Comparison of ENCODE assay signal across 23 cellular contexts in genomic region chr2:37111971-37112370, GRCh38. TPM values are rescaled to one million over a fixed set of nuclear protein-coding genes. Genes with fewer than 3 reads are reported as not detected.
DNase-seq lines count a peak whose midpoint lies in the region; ATAC-seq and TF ChIP-seq lines count a peak whose summit lies in the region.
"Had no signal": no experiment of that assay in that cellular context is flagged by ENCODE, and none has a peak within 500 bp of the region (broad histone marks: within the 10 kb centered on the region; RNA-seq: fewer than 3 reads in every experiment).

No MANE protein-coding gene starts in this region.

- no peaks in the 10 kb centered on the region for H3K9me3 ChIP-seq in trophoblast cell (ENCODE audit: insufficient read depth, low read depth, low read length)
- H3K9me3 ChIP-seq: A549, BE2C, BLaER1 had no signal

- TF ChIP-seq CTCF in epithelial cell of esophagus (IDR thresholded peaks at IDR 0.05; ENCODE audit: insufficient read depth, low read depth, low read length, missing control alignments): no peak

- H2AFZ ChIP-seq in trophoblast cell (ENCODE audit: insufficient read depth, low read length, poor library complexity): no peak overlapping the region

- no CpG with 5 or more reads among the region's 2 CpGs for WGBS in trophoblast cell (ENCODE audit: extremely low coverage, insufficient coverage, insufficient read length)

- H3K27ac ChIP-seq in trophoblast cell (ENCODE audit: low read depth, low read length): no peak overlapping the region
- H3K27ac ChIP-seq: 22Rv1, A549, BLaER1 had no signal

- no peak overlapping the region for H3K23ac ChIP-seq in trophoblast cell (ENCODE audit: low read length)

- H3K79me1 ChIP-seq in trophoblast cell (ENCODE audit: low read length): no peaks in the 10 kb centered on the region

- ATAC-seq in GM19324 (IDR thresholded peaks at IDR 0.05; ENCODE audit: low FRiP score, unreplicated experiment) (no peak), GM19455 (IDR thresholded peaks at IDR 0.05; ENCODE audit: unreplicated experiment) (no peak)
- ATAC-seq: A549 had no signal

- no peak overlapping the region for H2BK120ac ChIP-seq in trophoblast cell (ENCODE audit: insufficient read depth, low read length, poor library complexity)

- H3K4me1 ChIP-seq in trophoblast cell (ENCODE audit: control insufficient read depth in 1 of 2, insufficient read depth in 2 of 2, low read length in 2 of 2): no peaks in the 10 kb centered on the region
- H3K4me1 ChIP-seq: A549, BE2C, BLaER1 had no signal

- H2BK5ac ChIP-seq in trophoblast cell (ENCODE audit: low read depth, low read length, poor library complexity): no peak overlapping the region

- no peak overlapping the region for H3K9ac ChIP-seq in trophoblast cell (ENCODE audit: low read length)
- H3K9ac ChIP-seq: BLaER1 had no signal

- H4K8ac ChIP-seq in trophoblast cell (ENCODE audit: low read depth, low read length): no peak overlapping the region

- H3K14ac ChIP-seq in trophoblast cell (ENCODE audit: low read length): no peak overlapping the region

- no peak overlapping the region for H3K18ac ChIP-seq in trophoblast cell (ENCODE audit: low read length)

- H4K91ac ChIP-seq in trophoblast cell (ENCODE audit: low read depth, low read length): no peak overlapping the region

- peak; percentile 29 for DNase-seq in ELF-1 (ENCODE audit: low read depth, low spot score)
- DNase-seq in epithelial cell of esophagus (ENCODE audit: low read depth): peak; percentile 17
- DNase-seq in islet precursor cell: peak; percentile 69
- DNase-seq in trophoblast cell: peak; percentile 70
- no peak for DNase-seq in AG08396 (ENCODE audit: low spot score)
- DNase-seq: BE2C; C1 segment of cervical spinal cord; CD4-positive, alpha-beta memory T cell; CD4-positive, CD25-positive, alpha-beta regulatory T cell; CD8-positive, alpha-beta memory T cell; COR-L47; DMS 273 treated with DMSO at 0.1 percent for 48 hours; DMS153; DMS53; DMS79; DND-41; EL; GF-D8 had no signal

- no peak overlapping the region for H2BK12ac ChIP-seq in trophoblast cell (ENCODE audit: low read length)

- no peak overlapping the region for H4K12ac ChIP-seq in trophoblast cell (ENCODE audit: low read depth, low read length)

- H3K79me2 ChIP-seq in trophoblast cell (ENCODE audit: control insufficient read depth, insufficient read depth, low read length, poor library complexity): no peaks in the 10 kb centered on the region

- no peak overlapping the region for H3K4me2 ChIP-seq in trophoblast cell (ENCODE audit: low read length)
- H3K4me2 ChIP-seq: A549, BLaER1 had no signal

- no peaks in the 10 kb centered on the region for H3K27me3 ChIP-seq in trophoblast cell (ENCODE audit: insufficient read depth, low read length)
- H3K27me3 ChIP-seq: BE2C, BLaER1 had no signal

- peaks cover 0 to 9% of the 10 kb centered on the region in 2 experiments for H3K36me3 ChIP-seq in trophoblast cell (ENCODE audit: control insufficient read depth in 1 of 2, insufficient read depth in 2 of 2, low read length in 2 of 2)

- H3K4ac ChIP-seq in trophoblast cell (ENCODE audit: low read depth, low read length): no peak overlapping the region

- H3K4me3 ChIP-seq in epithelial cell of esophagus (ENCODE audit: low read length) (no peak overlapping the region), trophoblast cell (ENCODE audit: low read depth, low read length) (no peak overlapping the region)
- H3K4me3 ChIP-seq: A549, BLaER1 had no signal

- no peak overlapping the region for H2AK5ac ChIP-seq in trophoblast cell (ENCODE audit: low read length)

RNA-seq across cellular contexts. Expression of gene GPATCH11, which starts 27.7 kb away (rescaled TPM):
- 6.9 and 7.4 TPM in 2 replicates for polyA plus RNA-seq in trophoblast cell (2013)

RNA-seq across cellular contexts. Expression of gene HEATR5B, which starts 27.8 kb away (rescaled TPM):
- polyA plus RNA-seq in trophoblast cell (2013): 11.0 and 11.3 TPM in 2 replicates

RNA-seq across cellular contexts. Expression of gene EIF2AK2, which starts 44.8 kb away (rescaled TPM):
- polyA plus RNA-seq in trophoblast cell (2013): 24.4 and 26.5 TPM in 2 replicates
